ENCODE assay signal across 10 cellular contexts in the genomic region with DNA sequence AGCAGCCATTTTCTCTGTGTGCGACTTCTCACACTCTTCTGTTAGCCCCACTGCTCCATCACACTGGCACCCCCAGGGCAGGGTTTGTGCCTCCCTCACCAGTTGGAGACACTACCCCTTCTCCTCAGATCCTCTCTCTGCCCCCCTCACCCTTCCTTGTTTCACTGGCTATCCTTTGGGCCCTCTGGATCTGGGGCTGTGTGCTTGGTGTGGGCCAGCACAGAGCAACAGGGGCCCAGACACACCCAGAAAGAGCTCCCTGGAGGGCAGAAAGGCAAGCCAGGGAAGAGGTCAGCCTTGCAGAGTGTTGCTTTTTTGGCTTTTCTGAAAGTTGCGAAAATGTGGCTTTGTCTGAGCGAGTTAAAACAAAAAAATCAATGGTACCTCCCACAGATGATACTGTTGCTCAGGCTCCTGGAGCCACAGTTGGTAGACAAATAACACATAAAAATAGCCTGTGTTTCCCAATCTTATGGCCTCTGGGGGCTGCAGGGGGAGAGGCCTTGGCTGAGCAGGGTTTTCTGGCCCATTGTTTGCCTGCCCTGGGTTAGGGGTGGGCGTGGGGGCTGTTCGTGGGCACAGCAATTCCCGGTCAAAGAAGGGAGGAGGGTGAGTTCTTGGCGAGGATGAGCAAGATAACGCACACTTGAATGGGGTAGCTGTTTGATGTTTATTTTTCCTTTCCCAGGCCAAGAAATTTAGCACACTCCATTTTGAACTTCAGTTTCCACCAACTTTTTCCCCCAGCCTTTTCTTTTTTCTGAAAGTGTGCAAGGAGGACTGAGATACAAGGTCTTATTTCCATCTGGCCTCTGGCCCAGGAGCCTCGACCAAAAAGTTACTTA.
DNase-seq lines count a peak whose midpoint lies in the region; ATAC-seq, FAIRE-seq and TF ChIP-seq lines count a peak whose summit lies in the region.
"Had no signal": no experiment of that assay in that cellular context is flagged by ENCODE, and none has a peak within 500 bp of the region (broad histone marks: within the 10 kb centered on the region; RNA-seq: fewer than 3 reads in every experiment).

No MANE protein-coding gene starts in this region.

- H3K9me3 ChIP-seq in lower lobe of right lung (no peaks in the 10 kb centered on the region), suprapubic skin (no peaks in the 10 kb centered on the region)
- no peaks in the 10 kb centered on the region for H3K9me3 ChIP-seq in CD4-positive, alpha-beta T cell (ENCODE audit: control insufficient read depth, low read length)

- FAIRE-seq in bronchial epithelial cell (lab: Jason Lieb, UNC), result no peak

- no peaks in the 10 kb centered on the region for H3K36me3 Mint-ChIP-seq in CD4-positive, alpha-beta T cell (ENCODE audit: low read depth)

- CTCF ChIA-PET in CD4-positive, alpha-beta T cell (lab: Charles Lee), result no interaction called here

- H3K27ac Mint-ChIP-seq in CD4-positive, alpha-beta T cell, result no peak overlapping the region
- H3K27ac Mint-ChIP-seq: T-helper 17 cell had no signal

- no peaks in the 10 kb centered on the region for H3K27me3 ChIP-seq in bronchial epithelial cell (ENCODE audit: control insufficient read depth, insufficient read depth, low read length)
- H3K27me3 ChIP-seq in lower lobe of right lung (ENCODE audit: low read depth), result no peaks in the 10 kb centered on the region
- no peaks in the 10 kb centered on the region for H3K27me3 ChIP-seq in suprapubic skin
- H3K27me3 ChIP-seq in CD4-positive, alpha-beta T cell (ENCODE audit: control insufficient read depth, insufficient read depth, low read length), result peaks cover 7% of the 10 kb centered on the region

- intact Hi-C loops in lower lobe of right lung (cut with DNase I), result loop anchor here (10.0 kb wide), 1 partner anchor 525 kb away; no protein-coding TSS in a partner anchor
- intact Hi-C loops in CD4-positive, alpha-beta T cell (cut with DNase I, micrococcal nuclease), result no loop called here

- no peak overlapping the region for H3K4me3 Mint-ChIP-seq in CD4-positive, alpha-beta T cell
- H3K4me3 Mint-ChIP-seq: T-helper 17 cell had no signal

- no peaks in the 10 kb centered on the region for H3K9me3 Mint-ChIP-seq in CD4-positive, alpha-beta T cell

- POLR2A ChIA-PET in CD4-positive, alpha-beta T cell (lab: Charles Lee), result no interaction called here

- no peak for TF ChIP-seq POLR2A in suprapubic skin (IDR thresholded peaks at IDR 0.05)

- in situ Hi-C loops in KBM-7 (cut with MboI; ENCODE audit: low pct_unique_long_range_greater_than_20kb, low sequenced_read_pairs), result no loop called here

- TF ChIP-seq CTCF in bronchial epithelial cell (IDR thresholded peaks at IDR 0.05; ENCODE audit: insufficient read depth, low read length, severe bottlenecking) (no peak), lower lobe of right lung (IDR thresholded peaks at IDR 0.05) (no peak), suprapubic skin (IDR thresholded peaks at IDR 0.05) (no peak)
- no peak for TF ChIP-seq CTCF in CD4-positive, alpha-beta T cell (IDR thresholded peaks at IDR 0.05)

- peak; percentile 7 to 18 for ATAC-seq in lower lobe of right lung
- no peak for ATAC-seq in CD4-positive, alpha-beta T cell (ENCODE audit: poor library complexity)
- no peak for ATAC-seq in stimulated activated naive CD8-positive, alpha-beta T cell treated with anti-CD3 and anti-CD28 coated beads, Interleukin-15, Interleukin-2, amounts not matched to agents 100 U/mL and 50 U/mL, for 24 hours
- ATAC-seq: T-helper 17 cell had no signal

- WGBS in suprapubic skin, result 49% methylated on average over 9 of the region's 9 CpGs

- H3K27me3 Mint-ChIP-seq in CD4-positive, alpha-beta T cell, result peaks cover 18% of the 10 kb centered on the region

- no peaks in the 10 kb centered on the region for H3K36me3 ChIP-seq in bronchial epithelial cell (ENCODE audit: control insufficient read depth, insufficient read depth, low read length)
- no peaks in the 10 kb centered on the region for H3K36me3 ChIP-seq in lower lobe of right lung
- H3K36me3 ChIP-seq in suprapubic skin, result no peaks in the 10 kb centered on the region

- no peak for TF ChIP-seq EP300 in suprapubic skin (IDR thresholded peaks at IDR 0.05)

- peaks cover 16% of the 10 kb centered on the region for H3K4me1 Mint-ChIP-seq in CD4-positive, alpha-beta T cell (ENCODE audit: low read depth)

- DNase-seq in KBM-7 (peak; percentile 85), bronchial epithelial cell (ENCODE audit: low read depth) (peak; percentile 21), lower lobe of right lung (no peak), suprapubic skin (ENCODE audit: low spot score in 2 of 2) (no peak), iPS-NIHi7 (ENCODE audit: extremely low spot score) (no peak), T-helper 9 cell (no peak)
- DNase-seq in CD4-positive, alpha-beta T cell, result no peak
- no peak for DNase-seq in stimulated activated naive CD8-positive, alpha-beta T cell treated with anti-CD3 and anti-CD28 coated beads, Interleukin-15, Interleukin-2, amounts not matched to agents 100 U/mL and 50 U/mL, for 24 hours
- DNase-seq: NCI-H2107, T-helper 17 cell had no signal

- H3K4me1 ChIP-seq in lower lobe of right lung, result peaks cover 53% of the 10 kb centered on the region
- H3K4me1 ChIP-seq in suprapubic skin, result peaks cover 65% of the 10 kb centered on the region

- H3K4me3 ChIP-seq in bronchial epithelial cell (ENCODE audit: low read depth, low read length) (no peak overlapping the region), lower lobe of right lung (no peak overlapping the region), suprapubic skin (no peak overlapping the region)

- H3K27ac ChIP-seq in lower lobe of right lung, result peak overlapping the region; percentile 75
- H3K27ac ChIP-seq in suprapubic skin, result peak overlapping the region; percentile 89
- no peak overlapping the region for H3K27ac ChIP-seq in CD4-positive, alpha-beta T cell (ENCODE audit: low read depth, low read length)

Comparison
In these comparisons a context has a peak if more than half of its experiments do, and no peak if none do; other contexts are left out.
1. DNase-seq: peak in KBM-7 (single experiment) and bronchial epithelial cell (single experiment); none in lower lobe of right lung (single experiment), suprapubic skin (0 of 2), CD4-positive, alpha-beta T cell (0 of 10), iPS-NIHi7 (single experiment), stimulated activated naive CD8-positive, alpha-beta T cell treated with anti-CD3 and anti-CD28 coated beads, Interleukin-15, Interleukin-2, amounts not matched to agents 100 U/mL and 50 U/mL, for 24 hours (single experiment) and T-helper 9 cell (single experiment).
2. ATAC-seq: peak in lower lobe of right lung (2 of 2); none in CD4-positive, alpha-beta T cell (single experiment) and stimulated activated naive CD8-positive, alpha-beta T cell treated with anti-CD3 and anti-CD28 coated beads, Interleukin-15, Interleukin-2, amounts not matched to agents 100 U/mL and 50 U/mL, for 24 hours (single experiment).